2 cellular contexts compared by ENCODE assay signal in the genomic region with DNA sequence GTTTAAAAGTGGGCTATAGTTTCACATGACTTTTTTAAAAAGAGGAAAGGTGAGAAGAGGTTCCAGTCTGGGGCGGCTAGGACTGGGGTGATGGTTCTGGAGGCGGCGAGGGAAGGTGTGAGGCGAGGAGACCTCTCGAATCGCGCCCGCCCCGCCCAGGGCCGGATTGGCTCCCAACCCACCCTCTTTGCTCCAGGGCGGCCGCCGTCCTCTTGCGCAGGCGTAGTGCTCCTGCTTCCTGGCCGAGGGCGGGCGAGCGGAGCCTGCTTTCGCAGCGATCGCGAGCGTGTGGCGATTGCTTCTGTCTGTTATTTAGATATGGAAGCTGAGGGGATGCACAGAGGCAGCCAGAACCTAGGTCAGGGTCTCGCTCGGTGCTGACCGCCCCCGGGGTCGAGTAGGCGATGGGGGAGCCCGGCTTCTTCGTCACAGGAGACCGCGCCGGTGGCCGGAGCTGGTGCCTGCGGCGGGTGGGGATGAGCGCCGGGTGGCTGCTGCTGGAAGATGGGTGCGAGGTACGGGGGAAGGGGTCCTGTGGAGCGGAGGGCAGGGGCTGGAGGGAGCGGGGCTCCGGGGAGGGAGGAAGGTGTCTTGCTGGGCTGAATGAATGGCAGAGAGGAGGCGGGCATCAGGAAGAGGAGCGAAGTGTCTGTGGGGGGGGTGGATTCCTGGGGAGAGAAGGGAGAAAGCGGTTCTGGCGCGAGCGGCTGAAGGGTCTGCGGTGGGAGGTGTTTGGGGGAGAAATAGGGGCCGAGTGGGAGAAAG.
A peak's percentile ranks its signal among the peaks of the same experiment; 100 is the strongest.
TF ChIP-seq lines count a peak whose summit lies in the region.

A gene with protein sequence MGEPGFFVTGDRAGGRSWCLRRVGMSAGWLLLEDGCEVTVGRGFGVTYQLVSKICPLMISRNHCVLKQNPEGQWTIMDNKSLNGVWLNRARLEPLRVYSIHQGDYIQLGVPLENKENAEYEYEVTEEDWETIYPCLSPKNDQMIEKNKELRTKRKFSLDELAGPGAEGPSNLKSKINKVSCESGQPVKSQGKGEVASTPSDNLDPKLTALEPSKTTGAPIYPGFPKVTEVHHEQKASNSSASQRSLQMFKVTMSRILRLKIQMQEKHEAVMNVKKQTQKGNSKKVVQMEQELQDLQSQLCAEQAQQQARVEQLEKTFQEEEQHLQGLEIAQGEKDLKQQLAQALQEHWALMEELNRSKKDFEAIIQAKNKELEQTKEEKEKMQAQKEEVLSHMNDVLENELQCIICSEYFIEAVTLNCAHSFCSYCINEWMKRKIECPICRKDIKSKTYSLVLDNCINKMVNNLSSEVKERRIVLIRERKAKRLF (plus strand): TSS at position 223 of the 765 bp plus-strand sequence. CDS start 182 bp downstream, at position 405.

TF ChIP-seq in HEK293, 187 proteins besides CTCF, POLR2A, EP300 and RAD21 (continued from another document and continues in another):
- TF ChIP-seq ZFHX2 (tag by site-specific recombination; conservative IDR thresholded peaks at IDR 0.05) = peak; percentile 52
- TF ChIP-seq ZNF791 (tag by site-specific recombination; IDR thresholded peaks at IDR 0.05) = no peak
- no peak for TF ChIP-seq ZNF132 (tag by site-specific recombination; IDR thresholded peaks at IDR 0.05; ENCODE audit: borderline replicate concordance)
- no peak for TF ChIP-seq SCRT2 (tag by site-specific recombination; IDR thresholded peaks at IDR 0.05)
- TF ChIP-seq, protein P1, sequence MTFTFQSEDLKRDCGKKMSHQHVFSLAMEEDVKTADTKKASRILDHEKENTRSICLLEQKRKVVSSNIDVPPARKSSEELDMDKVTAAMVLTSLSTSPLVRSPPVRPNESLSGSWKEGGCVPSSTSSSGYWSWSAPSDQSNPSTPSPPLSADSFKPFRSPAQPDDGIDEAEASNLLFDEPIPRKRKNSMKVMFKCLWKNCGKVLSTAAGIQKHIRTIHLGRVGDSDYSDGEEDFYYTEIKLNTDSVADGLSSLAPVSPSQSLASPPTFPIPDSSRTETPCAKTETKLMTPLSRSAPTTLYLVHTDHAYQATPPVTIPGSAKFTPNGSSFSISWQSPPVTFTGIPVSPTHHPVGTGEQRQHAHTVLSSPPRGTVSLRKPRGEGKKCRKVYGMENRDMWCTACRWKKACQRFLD (tag by site-specific recombination; IDR thresholded peaks at IDR 0.05) = no peak
- TF ChIP-seq ZNF571 (tag by site-specific recombination; IDR thresholded peaks at IDR 0.05) = no peak
- TF ChIP-seq, protein P2, sequence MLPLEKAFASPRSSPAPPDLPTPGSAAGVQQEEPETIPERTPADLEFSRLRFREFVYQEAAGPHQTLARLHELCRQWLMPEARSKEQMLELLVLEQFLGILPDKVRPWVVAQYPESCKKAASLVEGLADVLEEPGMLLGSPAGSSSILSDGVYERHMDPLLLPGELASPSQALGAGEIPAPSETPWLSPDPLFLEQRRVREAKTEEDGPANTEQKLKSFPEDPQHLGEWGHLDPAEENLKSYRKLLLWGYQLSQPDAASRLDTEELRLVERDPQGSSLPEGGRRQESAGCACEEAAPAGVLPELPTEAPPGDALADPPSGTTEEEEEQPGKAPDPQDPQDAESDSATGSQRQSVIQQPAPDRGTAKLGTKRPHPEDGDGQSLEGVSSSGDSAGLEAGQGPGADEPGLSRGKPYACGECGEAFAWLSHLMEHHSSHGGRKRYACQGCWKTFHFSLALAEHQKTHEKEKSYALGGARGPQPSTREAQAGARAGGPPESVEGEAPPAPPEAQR (tag by site-specific recombination; IDR thresholded peaks at IDR 0.05) = no peak
- no peak for TF ChIP-seq ZNF24 (tag by site-specific recombination; IDR thresholded peaks at IDR 0.05)
- TF ChIP-seq KLF1 (tag by site-specific recombination; IDR thresholded peaks at IDR 0.05) = peak; percentile 36; the same call in 1 of the 2 replicates
- no peak for TF ChIP-seq MYNN (tag by site-specific recombination; IDR thresholded peaks at IDR 0.05; ENCODE audit: borderline replicate concordance)
- TF ChIP-seq ZNF621 (tag by site-specific recombination; IDR thresholded peaks at IDR 0.05) = no peak
- TF ChIP-seq ZFP69B (tag by site-specific recombination; IDR thresholded peaks at IDR 0.05) = no peak
- TF ChIP-seq HOXD13 (CRISPR knock-in tag; IDR thresholded peaks at IDR 0.05; ENCODE audit: borderline replicate concordance) = no peak
- TF ChIP-seq ZNF19 (tag by site-specific recombination; IDR thresholded peaks at IDR 0.05; ENCODE audit: low read depth) = no peak
- no peak for TF ChIP-seq ZNF747 (tag by site-specific recombination; IDR thresholded peaks at IDR 0.05)
- no peak for TF ChIP-seq ZNF112 (tag by site-specific recombination; IDR thresholded peaks at IDR 0.05)
- TF ChIP-seq ZNF76 (tag by site-specific recombination; IDR thresholded peaks at IDR 0.05; ENCODE audit: borderline replicate concordance, low read depth) = peak; percentile 66
- TF ChIP-seq ZNF221 (tag by site-specific recombination; IDR thresholded peaks at IDR 0.05; ENCODE audit: borderline replicate concordance) = no peak; the same call in 1 of the 2 replicates
- TF ChIP-seq YY1 (tag by site-specific recombination; IDR thresholded peaks at IDR 0.05) = peak; percentile 59; the same call in 1 of the 2 replicates
- no peak for TF ChIP-seq ZNF473 (tag by site-specific recombination; IDR thresholded peaks at IDR 0.05)
- TF ChIP-seq, protein P3, sequence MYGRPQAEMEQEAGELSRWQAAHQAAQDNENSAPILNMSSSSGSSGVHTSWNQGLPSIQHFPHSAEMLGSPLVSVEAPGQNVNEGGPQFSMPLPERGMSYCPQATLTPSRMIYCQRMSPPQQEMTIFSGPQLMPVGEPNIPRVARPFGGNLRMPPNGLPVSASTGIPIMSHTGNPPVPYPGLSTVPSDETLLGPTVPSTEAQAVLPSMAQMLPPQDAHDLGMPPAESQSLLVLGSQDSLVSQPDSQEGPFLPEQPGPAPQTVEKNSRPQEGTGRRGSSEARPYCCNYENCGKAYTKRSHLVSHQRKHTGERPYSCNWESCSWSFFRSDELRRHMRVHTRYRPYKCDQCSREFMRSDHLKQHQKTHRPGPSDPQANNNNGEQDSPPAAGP (tag by site-specific recombination; IDR thresholded peaks at IDR 0.05) = no peak
- no peak for TF ChIP-seq ZNF266 (tag by site-specific recombination; IDR thresholded peaks at IDR 0.05; ENCODE audit: low read depth)
- peak; percentile 87 for TF ChIP-seq GLIS2 (tag by site-specific recombination; IDR thresholded peaks at IDR 0.05)
- TF ChIP-seq ZNF274 (IDR thresholded peaks at IDR 0.05; ENCODE audit: low read length) = no peak
- no peak for TF ChIP-seq ZNF274 (tag by site-specific recombination; IDR thresholded peaks at IDR 0.05; ENCODE audit: borderline replicate concordance)
- TF ChIP-seq ZNF596 (tag by site-specific recombination; IDR thresholded peaks at IDR 0.05) = no peak
- TF ChIP-seq ZNF157 (tag by site-specific recombination; IDR thresholded peaks at IDR 0.05) = no peak
- TF ChIP-seq, protein P4, sequence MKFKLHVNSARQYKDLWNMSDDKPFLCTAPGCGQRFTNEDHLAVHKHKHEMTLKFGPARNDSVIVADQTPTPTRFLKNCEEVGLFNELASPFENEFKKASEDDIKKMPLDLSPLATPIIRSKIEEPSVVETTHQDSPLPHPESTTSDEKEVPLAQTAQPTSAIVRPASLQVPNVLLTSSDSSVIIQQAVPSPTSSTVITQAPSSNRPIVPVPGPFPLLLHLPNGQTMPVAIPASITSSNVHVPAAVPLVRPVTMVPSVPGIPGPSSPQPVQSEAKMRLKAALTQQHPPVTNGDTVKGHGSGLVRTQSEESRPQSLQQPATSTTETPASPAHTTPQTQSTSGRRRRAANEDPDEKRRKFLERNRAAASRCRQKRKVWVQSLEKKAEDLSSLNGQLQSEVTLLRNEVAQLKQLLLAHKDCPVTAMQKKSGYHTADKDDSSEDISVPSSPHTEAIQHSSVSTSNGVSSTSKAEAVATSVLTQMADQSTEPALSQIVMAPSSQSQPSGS (tag by site-specific recombination; IDR thresholded peaks at IDR 0.05; ENCODE audit: low read depth) = no peak

TF ChIP-seq in SK-N-SH, 30 proteins besides CTCF, POLR2A, EP300 and RAD21 (continued from another document):
- TF ChIP-seq, protein P5, sequence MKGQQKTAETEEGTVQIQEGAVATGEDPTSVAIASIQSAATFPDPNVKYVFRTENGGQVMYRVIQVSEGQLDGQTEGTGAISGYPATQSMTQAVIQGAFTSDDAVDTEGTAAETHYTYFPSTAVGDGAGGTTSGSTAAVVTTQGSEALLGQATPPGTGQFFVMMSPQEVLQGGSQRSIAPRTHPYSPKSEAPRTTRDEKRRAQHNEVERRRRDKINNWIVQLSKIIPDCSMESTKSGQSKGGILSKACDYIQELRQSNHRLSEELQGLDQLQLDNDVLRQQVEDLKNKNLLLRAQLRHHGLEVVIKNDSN (IDR thresholded peaks at IDR 0.05; ENCODE audit: borderline replicate concordance, low read depth) = no peak
- TF ChIP-seq ELF1 (IDR thresholded peaks at IDR 0.05) = peak; percentile 59; the same call in 1 of the 2 replicates
- peak; percentile 60 for TF ChIP-seq CHD2 (IDR thresholded peaks at IDR 0.05; ENCODE audit: low read length, partially characterized antibody)
- TF ChIP-seq TCF12 (IDR thresholded peaks at IDR 0.05) = no peak
- TF ChIP-seq SIN3A (IDR thresholded peaks at IDR 0.05; ENCODE audit: borderline replicate concordance, low read depth, low read length) = peak; percentile 68; the same call in 1 of the 2 replicates
- TF ChIP-seq, protein P6, sequence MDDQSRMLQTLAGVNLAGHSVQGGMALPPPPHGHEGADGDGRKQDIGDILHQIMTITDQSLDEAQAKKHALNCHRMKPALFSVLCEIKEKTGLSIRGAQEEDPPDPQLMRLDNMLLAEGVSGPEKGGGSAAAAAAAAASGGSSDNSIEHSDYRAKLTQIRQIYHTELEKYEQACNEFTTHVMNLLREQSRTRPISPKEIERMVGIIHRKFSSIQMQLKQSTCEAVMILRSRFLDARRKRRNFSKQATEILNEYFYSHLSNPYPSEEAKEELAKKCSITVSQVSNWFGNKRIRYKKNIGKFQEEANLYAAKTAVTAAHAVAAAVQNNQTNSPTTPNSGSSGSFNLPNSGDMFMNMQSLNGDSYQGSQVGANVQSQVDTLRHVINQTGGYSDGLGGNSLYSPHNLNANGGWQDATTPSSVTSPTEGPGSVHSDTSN (IDR thresholded peaks at IDR 0.05) = no peak
- TF ChIP-seq NFIC (IDR thresholded peaks at IDR 0.05; ENCODE audit: borderline replicate concordance) = no peak
- TF ChIP-seq, protein P7, sequence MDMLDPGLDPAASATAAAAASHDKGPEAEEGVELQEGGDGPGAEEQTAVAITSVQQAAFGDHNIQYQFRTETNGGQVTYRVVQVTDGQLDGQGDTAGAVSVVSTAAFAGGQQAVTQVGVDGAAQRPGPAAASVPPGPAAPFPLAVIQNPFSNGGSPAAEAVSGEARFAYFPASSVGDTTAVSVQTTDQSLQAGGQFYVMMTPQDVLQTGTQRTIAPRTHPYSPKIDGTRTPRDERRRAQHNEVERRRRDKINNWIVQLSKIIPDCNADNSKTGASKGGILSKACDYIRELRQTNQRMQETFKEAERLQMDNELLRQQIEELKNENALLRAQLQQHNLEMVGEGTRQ (IDR thresholded peaks at IDR 0.05; ENCODE audit: borderline replicate concordance, low read depth, low read length) = no peak
- no peak for TF ChIP-seq FOXM1 (IDR thresholded peaks at IDR 0.05; ENCODE audit: low read depth)
- TF ChIP-seq EZH2phosphoT487 (IDR thresholded peaks at IDR 0.05; ENCODE audit: borderline replicate concordance, low read depth) = no peak
- peak; percentile 80 for TF ChIP-seq YY1 (IDR thresholded peaks at IDR 0.05; ENCODE audit: low read depth)
- TF ChIP-seq, protein P8, sequence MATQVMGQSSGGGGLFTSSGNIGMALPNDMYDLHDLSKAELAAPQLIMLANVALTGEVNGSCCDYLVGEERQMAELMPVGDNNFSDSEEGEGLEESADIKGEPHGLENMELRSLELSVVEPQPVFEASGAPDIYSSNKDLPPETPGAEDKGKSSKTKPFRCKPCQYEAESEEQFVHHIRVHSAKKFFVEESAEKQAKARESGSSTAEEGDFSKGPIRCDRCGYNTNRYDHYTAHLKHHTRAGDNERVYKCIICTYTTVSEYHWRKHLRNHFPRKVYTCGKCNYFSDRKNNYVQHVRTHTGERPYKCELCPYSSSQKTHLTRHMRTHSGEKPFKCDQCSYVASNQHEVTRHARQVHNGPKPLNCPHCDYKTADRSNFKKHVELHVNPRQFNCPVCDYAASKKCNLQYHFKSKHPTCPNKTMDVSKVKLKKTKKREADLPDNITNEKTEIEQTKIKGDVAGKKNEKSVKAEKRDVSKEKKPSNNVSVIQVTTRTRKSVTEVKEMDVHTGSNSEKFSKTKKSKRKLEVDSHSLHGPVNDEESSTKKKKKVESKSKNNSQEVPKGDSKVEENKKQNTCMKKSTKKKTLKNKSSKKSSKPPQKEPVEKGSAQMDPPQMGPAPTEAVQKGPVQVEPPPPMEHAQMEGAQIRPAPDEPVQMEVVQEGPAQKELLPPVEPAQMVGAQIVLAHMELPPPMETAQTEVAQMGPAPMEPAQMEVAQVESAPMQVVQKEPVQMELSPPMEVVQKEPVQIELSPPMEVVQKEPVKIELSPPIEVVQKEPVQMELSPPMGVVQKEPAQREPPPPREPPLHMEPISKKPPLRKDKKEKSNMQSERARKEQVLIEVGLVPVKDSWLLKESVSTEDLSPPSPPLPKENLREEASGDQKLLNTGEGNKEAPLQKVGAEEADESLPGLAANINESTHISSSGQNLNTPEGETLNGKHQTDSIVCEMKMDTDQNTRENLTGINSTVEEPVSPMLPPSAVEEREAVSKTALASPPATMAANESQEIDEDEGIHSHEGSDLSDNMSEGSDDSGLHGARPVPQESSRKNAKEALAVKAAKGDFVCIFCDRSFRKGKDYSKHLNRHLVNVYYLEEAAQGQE (IDR thresholded peaks at IDR 0.05; ENCODE audit: low read depth, low read length) = no peak
- peak; percentile 84 for TF ChIP-seq POLR2AphosphoS5 (IDR thresholded peaks at IDR 0.05; ENCODE audit: low read depth, low read length)
- TF ChIP-seq MXI1 (IDR thresholded peaks at IDR 0.05; ENCODE audit: low read depth, low read length) = peak; percentile 63; the same call in 1 of the 2 replicates
- TF ChIP-seq, protein P9, sequence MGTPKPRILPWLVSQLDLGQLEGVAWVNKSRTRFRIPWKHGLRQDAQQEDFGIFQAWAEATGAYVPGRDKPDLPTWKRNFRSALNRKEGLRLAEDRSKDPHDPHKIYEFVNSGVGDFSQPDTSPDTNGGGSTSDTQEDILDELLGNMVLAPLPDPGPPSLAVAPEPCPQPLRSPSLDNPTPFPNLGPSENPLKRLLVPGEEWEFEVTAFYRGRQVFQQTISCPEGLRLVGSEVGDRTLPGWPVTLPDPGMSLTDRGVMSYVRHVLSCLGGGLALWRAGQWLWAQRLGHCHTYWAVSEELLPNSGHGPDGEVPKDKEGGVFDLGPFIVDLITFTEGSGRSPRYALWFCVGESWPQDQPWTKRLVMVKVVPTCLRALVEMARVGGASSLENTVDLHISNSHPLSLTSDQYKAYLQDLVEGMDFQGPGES (IDR thresholded peaks at IDR 0.05; ENCODE audit: low read depth, low read length) = no peak
- no peak for TF ChIP-seq RXRA (IDR thresholded peaks at IDR 0.05; ENCODE audit: borderline replicate concordance, low read depth)
- peak; percentile 92 for TF ChIP-seq NRF1 (IDR thresholded peaks at IDR 0.05; ENCODE audit: low read depth, low read length)
- TF ChIP-seq GATA2 (CRISPR knock-in tag; IDR thresholded peaks at IDR 0.05) = no peak
- TF ChIP-seq RCOR1 (IDR thresholded peaks at IDR 0.05; ENCODE audit: low read length) = 0 out of 2 replicates have a peak, but pooled peaks have one; percentile 32
- TF ChIP-seq MEF2A (IDR thresholded peaks at IDR 0.05; ENCODE audit: borderline replicate concordance, low read depth) = no peak
- TF ChIP-seq RFX5 (IDR thresholded peaks at IDR 0.05; ENCODE audit: low read length) = 0 out of 2 replicates have a peak, but pooled peaks have one; percentile 19
- TF ChIP-seq FOXJ3 (CRISPR knock-in tag; IDR thresholded peaks at IDR 0.05) = no peak
